ENCODE assay signal across 32 cellular contexts in genomic region chr4:187389420-187389819, GRCh38.
"Had no signal": no experiment of that assay in that cellular context is flagged by ENCODE, and none has a peak within 500 bp of the region (broad histone marks: within the 10 kb centered on the region; RNA-seq: fewer than 3 reads in every experiment).

No MANE protein-coding gene starts in this region.

- H3K4me1 Mint-ChIP-seq: activated CD4-positive, alpha-beta memory T cell treated with anti-CD3 and anti-CD28 coated beads, Interleukin-2, amount 10 ng/mL, durations not matched to agents 7 days and 5 days; activated CD4-positive, alpha-beta T cell treated with anti-CD3 and anti-CD28 coated beads, Interleukin-2, amount 10 ng/mL, durations not matched to agents 7 days and 5 days; activated naive CD4-positive, alpha-beta T cell treated with anti-CD3 and anti-CD28 coated beads, Interleukin-2, amount 10 ng/mL, durations not matched to agents 7 days and 5 days; activated naive CD8-positive, alpha-beta T cell treated with anti-CD3 and anti-CD28 coated beads, Interleukin-2, amount 10 ng/mL, durations not matched to agents 7 days and 5 days; brain; endodermal cell; T-helper 17 cell; WTC11 had no signal

- DNase-seq: activated CD4-positive, alpha-beta memory T cell treated with anti-CD3 and anti-CD28 coated beads, Interleukin-2, amount 10 ng/mL, durations not matched to agents 7 days and 5 days; activated CD4-positive, alpha-beta T cell treated with anti-CD3 and anti-CD28 coated beads for 1 hour; activated CD4-positive, alpha-beta T cell treated with anti-CD3 and anti-CD28 coated beads for 4 hours; activated CD4-positive, alpha-beta T cell treated with anti-CD3 and anti-CD28 coated beads, Interleukin-2, amount 10 ng/mL, durations not matched to agents 7 days and 5 days; activated CD4-positive, alpha-beta T cell treated with anti-CD3 and anti-CD28 coated beads, Interleukin-2, amount 50 U/mL, for 4 hours; activated CD8-positive, alpha-beta memory T cell treated with anti-CD3 and anti-CD28 coated beads, Interleukin-2, amount 50 U/mL, for 48 hours; activated gamma-delta T cell; activated naive CD4-positive, alpha-beta T cell; activated naive CD4-positive, alpha-beta T cell treated with anti-CD3 and anti-CD28 coated beads, Interleukin-2, amount 10 ng/mL, durations not matched to agents 7 days and 5 days; activated naive CD8-positive, alpha-beta T cell treated with anti-CD3 and anti-CD28 coated beads, Interleukin-2, amount 10 ng/mL, durations not matched to agents 7 days and 5 days; activated T-cell treated with anti-CD3 and anti-CD28 coated beads for 4 hours; activated T-cell treated with anti-CD3 and anti-CD28 coated beads, Interleukin-2, amount 50 U/mL, for 24 hours; activated T-cell treated with anti-CD3 and anti-CD28 coated beads, Interleukin-2, amount 50 U/mL, for 72 hours; central memory CD4-positive, alpha-beta T cell; dorsolateral prefrontal cortex; effector memory CD4-positive, alpha-beta T cell; endodermal cell; foreskin fibroblast; head of caudate nucleus; T-helper 1 cell; T-helper 17 cell; T1000 had no signal

- H3K9me3 Mint-ChIP-seq: dendritic cell treated with granulocyte-macrophage colony-stimulating factor and Interleukin-4, amounts not matched to agents 40 ng/mL and 50 ng/mL, for 4 days; endodermal cell; WTC11 had no signal

- H3K27ac ChIP-seq: ascending aorta, breast epithelium, cardiac muscle cell, coronary artery, dorsolateral prefrontal cortex had no signal

- ATAC-seq: activated naive CD4-positive, alpha-beta T cell treated with anti-CD3 and anti-CD28 coated beads, Interleukin-2, amount 50 U/mL, for 72 hours; activated T-cell treated with anti-CD3 and anti-CD28 coated beads, Interleukin-2, amount 50 U/mL, for 72 hours; esophagus mucosa; T-helper 17 cell; WTC11 had no signal

- H3K27ac Mint-ChIP-seq: activated CD4-positive, alpha-beta memory T cell treated with anti-CD3 and anti-CD28 coated beads, Interleukin-2, amount 10 ng/mL, durations not matched to agents 7 days and 5 days; activated CD4-positive, alpha-beta T cell treated with anti-CD3 and anti-CD28 coated beads, Interleukin-2, amount 10 ng/mL, durations not matched to agents 7 days and 5 days; activated naive CD4-positive, alpha-beta T cell treated with anti-CD3 and anti-CD28 coated beads, Interleukin-2, amount 10 ng/mL, durations not matched to agents 7 days and 5 days; activated naive CD4-positive, alpha-beta T cell treated with anti-CD3 and anti-CD28 coated beads, Interleukin-2, amount 50 U/mL, for 72 hours; activated naive CD8-positive, alpha-beta T cell treated with anti-CD3 and anti-CD28 coated beads, Interleukin-2, amount 10 ng/mL, durations not matched to agents 7 days and 5 days; activated T-cell treated with anti-CD3 and anti-CD28 coated beads, Interleukin-2, amount 50 U/mL, for 24 hours; activated T-cell treated with anti-CD3 and anti-CD28 coated beads, Interleukin-2, amount 50 U/mL, for 72 hours; brain; dendritic cell treated with granulocyte-macrophage colony-stimulating factor and Interleukin-4, amounts not matched to agents 40 ng/mL and 50 ng/mL, for 4 days; endodermal cell; T-helper 17 cell; T-helper 2 cell treated with Interferon-gamma antibody and Interleukin-4, amounts not matched to agents 5 μg/mL and 100 μg/mL, for 36 hours; WTC11 had no signal

- H3K9me3 ChIP-seq: ascending aorta, breast epithelium had no signal

- H3K36me3 Mint-ChIP-seq: activated naive CD4-positive, alpha-beta T cell treated with anti-CD3 and anti-CD28 coated beads, Interleukin-2, amount 10 ng/mL, durations not matched to agents 7 days and 5 days; activated naive CD8-positive, alpha-beta T cell treated with anti-CD3 and anti-CD28 coated beads, Interleukin-2, amount 10 ng/mL, durations not matched to agents 7 days and 5 days; brain; WTC11 had no signal

- H3K4me3 ChIP-seq: ascending aorta, breast epithelium, cardiac muscle cell, coronary artery, dorsolateral prefrontal cortex had no signal

- H3K4me3 Mint-ChIP-seq: activated CD4-positive, alpha-beta memory T cell treated with anti-CD3 and anti-CD28 coated beads, Interleukin-2, amount 10 ng/mL, durations not matched to agents 7 days and 5 days; activated CD4-positive, alpha-beta T cell treated with anti-CD3 and anti-CD28 coated beads, Interleukin-2, amount 10 ng/mL, durations not matched to agents 7 days and 5 days; activated naive CD4-positive, alpha-beta T cell treated with anti-CD3 and anti-CD28 coated beads, Interleukin-2, amount 10 ng/mL, durations not matched to agents 7 days and 5 days; activated naive CD8-positive, alpha-beta T cell treated with anti-CD3 and anti-CD28 coated beads, Interleukin-2, amount 10 ng/mL, durations not matched to agents 7 days and 5 days; activated T-cell treated with anti-CD3 and anti-CD28 coated beads, Interleukin-2, amount 50 U/mL, for 24 hours; activated T-cell treated with anti-CD3 and anti-CD28 coated beads, Interleukin-2, amount 50 U/mL, for 72 hours; brain; dendritic cell treated with granulocyte-macrophage colony-stimulating factor and Interleukin-4, amounts not matched to agents 40 ng/mL and 50 ng/mL, for 4 days; endodermal cell; T-helper 17 cell; T-helper 2 cell treated with Interferon-gamma antibody and Interleukin-4, amounts not matched to agents 5 μg/mL and 100 μg/mL, for 36 hours; WTC11 had no signal

- H3K4me1 ChIP-seq: ascending aorta, breast epithelium had no signal

- H3K27me3 Mint-ChIP-seq: activated CD4-positive, alpha-beta memory T cell treated with anti-CD3 and anti-CD28 coated beads, Interleukin-2, amount 10 ng/mL, durations not matched to agents 7 days and 5 days; activated CD4-positive, alpha-beta T cell treated with anti-CD3 and anti-CD28 coated beads, Interleukin-2, amount 10 ng/mL, durations not matched to agents 7 days and 5 days; activated naive CD4-positive, alpha-beta T cell treated with anti-CD3 and anti-CD28 coated beads, Interleukin-2, amount 10 ng/mL, durations not matched to agents 7 days and 5 days; activated naive CD8-positive, alpha-beta T cell treated with anti-CD3 and anti-CD28 coated beads, Interleukin-2, amount 10 ng/mL, durations not matched to agents 7 days and 5 days; activated T-cell treated with anti-CD3 and anti-CD28 coated beads, Interleukin-2, amount 50 U/mL, for 24 hours; brain; dendritic cell treated with granulocyte-macrophage colony-stimulating factor and Interleukin-4, amounts not matched to agents 40 ng/mL and 50 ng/mL, for 4 days; T-helper 17 cell had no signal

- H3K27me3 ChIP-seq: ascending aorta, breast epithelium, cardiac muscle cell, dorsolateral prefrontal cortex had no signal

- H3K36me3 ChIP-seq: ascending aorta, breast epithelium, cardiac muscle cell had no signal
